ENCODE assay signal across 8 cellular contexts in the genomic region with DNA sequence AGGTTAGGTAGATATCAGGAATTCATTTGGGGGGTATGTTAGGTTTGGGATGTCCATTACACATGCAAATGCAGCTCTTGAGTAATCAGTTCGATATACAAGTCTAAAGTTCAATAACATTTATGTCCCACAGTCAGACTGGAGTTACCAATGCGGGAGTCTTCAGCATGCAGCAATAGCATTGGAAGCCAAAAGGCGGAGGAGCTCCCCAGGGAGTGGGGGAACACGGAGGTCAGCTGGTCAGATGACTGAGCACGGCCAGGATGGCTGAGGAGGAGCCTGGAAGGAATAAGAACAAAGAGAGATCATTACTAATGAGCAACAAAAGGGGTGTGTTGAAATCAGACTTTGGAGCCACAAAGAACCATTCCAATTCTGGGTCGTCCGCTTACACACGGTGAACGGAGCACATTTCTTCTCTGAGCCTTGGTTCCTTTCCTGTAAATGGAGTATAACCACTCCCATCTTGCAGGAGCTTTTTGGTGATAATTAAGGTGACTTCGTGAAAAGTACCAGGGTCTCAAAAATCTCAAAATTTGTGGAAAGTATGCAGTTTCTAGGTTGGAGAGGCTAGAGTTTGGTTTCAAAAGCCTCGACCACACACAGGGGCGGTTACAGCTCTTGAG.
DNase-seq lines count a peak whose midpoint lies in the region; ATAC-seq and TF ChIP-seq lines count a peak whose summit lies in the region.

No MANE protein-coding gene starts in this region.

- peak; percentile 5 to 9 for ATAC-seq in stimulated activated naive B cell treated with anti-CD40 and anti-IgM and Interleukin-4, amounts not matched to agents 10 μg/mL and 1 μg/mL and 100 μg/mL, for 72 hours (replicated peaks)
- ATAC-seq in GM19463 (IDR thresholded peaks at IDR 0.05; ENCODE audit: unreplicated experiment) (no peak), GM18870 (IDR thresholded peaks at IDR 0.05; ENCODE audit: unreplicated experiment) (no peak)

- peak overlapping the region; percentile 91 to 93 for H3K4me3 Mint-ChIP-seq in stimulated activated naive B cell treated with anti-CD40 and anti-IgM and Interleukin-4, amounts not matched to agents 10 μg/mL and 1 μg/mL and 100 μg/mL, for 72 hours

- in situ Hi-C loops in astrocyte of the cerebellum (cut with HindIII; ENCODE audit: low sequenced_read_pairs) = loop anchor here (5.0 kb wide), 1 partner anchor 38 kb away; no protein-coding TSS in a partner anchor

- peaks cover 15 to 20% of the 10 kb centered on the region in 2 donors for H3K4me1 Mint-ChIP-seq in stimulated activated naive B cell treated with anti-CD40 and anti-IgM and Interleukin-4, amounts not matched to agents 10 μg/mL and 1 μg/mL and 100 μg/mL, for 72 hours

- peaks cover 1 to 3% of the 10 kb centered on the region in 2 donors for H3K9me3 Mint-ChIP-seq in stimulated activated naive B cell treated with anti-CD40 and anti-IgM and Interleukin-4, amounts not matched to agents 10 μg/mL and 1 μg/mL and 100 μg/mL, for 72 hours

- no peak for TF ChIP-seq CTCF in C4-2B (conservative IDR thresholded peaks at IDR 0.05)
- TF ChIP-seq CTCF in astrocyte of the cerebellum (IDR thresholded peaks at IDR 0.05; ENCODE audit: low read depth, low read length, missing control alignments) = no peak

- H3K4me3 ChIP-seq in astrocyte of the cerebellum (ENCODE audit: low read depth, low read length) = peak overlapping the region; percentile 53

- H3K27ac ChIP-seq in C4-2B = peak overlapping the region; percentile 82

- DNase-seq in HS-5 (ENCODE audit: low read depth) (peak; percentile 35), astrocyte of the cerebellum (ENCODE audit: low read depth) (no peak), iris pigment epithelial cell (ENCODE audit: low read depth) (peak; percentile 86), pons (ENCODE audit: low spot score) (no peak)
- no peak for DNase-seq in stimulated activated naive B cell treated with anti-CD40 and anti-IgM and Interleukin-4, amounts not matched to agents 10 μg/mL and 1 μg/mL and 100 μg/mL, for 72 hours

- H3K27ac Mint-ChIP-seq in stimulated activated naive B cell treated with anti-CD40 and anti-IgM and Interleukin-4, amounts not matched to agents 10 μg/mL and 1 μg/mL and 100 μg/mL, for 72 hours = peak overlapping the region; percentile 97

- no peaks in the 10 kb centered on the region for H3K27me3 Mint-ChIP-seq in stimulated activated naive B cell treated with anti-CD40 and anti-IgM and Interleukin-4, amounts not matched to agents 10 μg/mL and 1 μg/mL and 100 μg/mL, for 72 hours

- H3K36me3 Mint-ChIP-seq in stimulated activated naive B cell treated with anti-CD40 and anti-IgM and Interleukin-4, amounts not matched to agents 10 μg/mL and 1 μg/mL and 100 μg/mL, for 72 hours = peaks cover 18 to 28% of the 10 kb centered on the region in 2 donors

Comparison
In these comparisons a context has a peak if more than half of its experiments do, and no peak if none do; other contexts are left out.
1. DNase-seq: peak in HS-5 (single experiment) and iris pigment epithelial cell (single experiment); none in astrocyte of the cerebellum (single experiment), stimulated activated naive B cell treated with anti-CD40 and anti-IgM and Interleukin-4, amounts not matched to agents 10 μg/mL and 1 μg/mL and 100 μg/mL, for 72 hours (single experiment) and pons (single experiment).
2. ATAC-seq: peak in stimulated activated naive B cell treated with anti-CD40 and anti-IgM and Interleukin-4, amounts not matched to agents 10 μg/mL and 1 μg/mL and 100 μg/mL, for 72 hours (2 of 2); none in GM19463 (single experiment) and GM18870 (single experiment).